8 cellular contexts compared by ENCODE assay signal in the genomic region with DNA sequence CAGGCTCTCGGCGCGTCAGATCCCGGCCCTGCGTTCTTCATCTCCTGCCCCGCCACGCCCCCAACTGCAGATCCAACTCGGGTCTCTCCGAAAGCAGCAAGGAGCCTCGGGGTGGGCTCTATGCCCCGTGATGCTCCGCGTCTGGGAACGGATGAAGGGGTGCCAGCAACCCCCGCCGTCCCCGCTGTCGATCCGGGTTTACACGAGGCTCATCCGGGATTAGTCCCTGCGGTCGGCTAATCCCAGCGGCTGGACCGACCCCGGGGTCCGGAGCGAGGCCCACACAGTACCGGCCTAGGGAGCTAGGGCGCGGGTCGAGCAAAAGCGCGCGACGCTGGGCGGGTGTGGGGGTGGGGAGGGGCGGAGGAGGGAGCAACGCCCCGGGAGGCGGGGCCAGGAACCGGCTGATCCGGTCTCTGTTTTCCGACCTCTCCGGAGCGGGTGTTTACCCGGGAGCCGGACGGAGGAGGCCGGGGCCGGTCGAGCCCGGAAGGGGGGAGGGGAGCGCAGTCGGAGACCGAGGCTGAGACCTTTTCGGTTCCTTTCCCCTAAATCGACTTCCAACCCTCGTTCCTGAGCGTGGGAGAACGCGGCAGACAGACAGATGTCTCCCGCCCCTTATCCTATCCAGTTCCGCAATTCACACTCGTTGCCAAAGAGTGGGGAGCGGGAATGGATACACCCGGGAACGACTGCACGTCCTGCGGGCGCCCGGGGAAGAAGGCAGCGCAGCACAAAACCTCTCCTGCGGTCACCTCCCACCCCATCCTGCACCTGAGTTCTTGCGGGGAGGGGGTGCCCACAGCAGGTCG. TPM values are rescaled to one million over a fixed set of nuclear protein-coding genes. Genes with fewer than 3 reads are reported as not detected.
DNase-seq lines count a peak whose midpoint lies in the region; ATAC-seq and TF ChIP-seq lines count a peak whose summit lies in the region.

No MANE protein-coding gene starts in this region.

- peak overlapping the region; percentile 96 to 99 for H3K27ac ChIP-seq in thoracic aorta

- no peaks in the 10 kb centered on the region for H3K36me3 Mint-ChIP-seq in activated naive CD4-positive, alpha-beta T cell treated with anti-CD3 and anti-CD28 coated beads, Interleukin-2, amount 50 U/mL, for 24 hours
- H3K36me3 Mint-ChIP-seq in glutamatergic neuron (ENCODE audit: unreplicated experiment) (no peaks in the 10 kb centered on the region), osteocyte (ENCODE audit: unreplicated experiment) (no peaks in the 10 kb centered on the region)

- H3K27me3 Mint-ChIP-seq in activated naive CD4-positive, alpha-beta T cell treated with anti-CD3 and anti-CD28 coated beads, Interleukin-2, amount 50 U/mL, for 24 hours: peaks cover 1% of the 10 kb centered on the region
- peaks cover 15% of the 10 kb centered on the region for H3K27me3 Mint-ChIP-seq in glutamatergic neuron (ENCODE audit: unreplicated experiment)
- no peaks in the 10 kb centered on the region for H3K27me3 Mint-ChIP-seq in osteocyte (ENCODE audit: unreplicated experiment)

- peaks cover 0 to 8% of the 10 kb centered on the region in 2 donors for H3K4me1 ChIP-seq in thoracic aorta (ENCODE audit: control insufficient read depth in 1 of 2, low read depth in 2 of 2)

- DNase-seq in DMS79 treated with DMSO at 0.1 percent for 48 hours (lab: John Stamatoyannopoulos, UW): peak; percentile 55
- peak; percentile 77 for DNase-seq in Kasumi-1 (lab: John Stamatoyannopoulos, UW)
- peak; percentile 88 for DNase-seq in SK-N-DZ (ENCODE audit: low spot score)
- peak; percentile 87 for DNase-seq in glutamatergic neuron
- DNase-seq in osteocyte (ENCODE audit: extremely low spot score, unreplicated experiment): peak; percentile 93
- peak; percentile 19 for DNase-seq in thoracic aorta (ENCODE audit: low spot score)

- H3K4me3 Mint-ChIP-seq in activated naive CD4-positive, alpha-beta T cell treated with anti-CD3 and anti-CD28 coated beads, Interleukin-2, amount 50 U/mL, for 24 hours: peak overlapping the region; percentile 85
- H3K4me3 Mint-ChIP-seq in glutamatergic neuron (ENCODE audit: unreplicated experiment): peak overlapping the region; percentile 85
- H3K4me3 Mint-ChIP-seq in osteocyte (ENCODE audit: unreplicated experiment): peak overlapping the region; percentile 81

- H3K4me3 ChIP-seq in thoracic aorta: peak overlapping the region; percentile 99

- H3K36me3 ChIP-seq in thoracic aorta: no peaks in the 10 kb centered on the region

- H3K27me3 ChIP-seq in thoracic aorta (replicated peaks; ENCODE audit: insufficient read depth): no peaks in the 10 kb centered on the region

- no peaks in the 10 kb centered on the region for H3K9me3 ChIP-seq in thoracic aorta

- ATAC-seq in GM21717 (IDR thresholded peaks at IDR 0.05; ENCODE audit: unreplicated experiment): peak; percentile 79
- ATAC-seq in thoracic aorta (ENCODE audit: insufficient number of reproducible peaks, low FRiP score, low read depth): peak; percentile 80

- peak overlapping the region; percentile 85 for H3K27ac Mint-ChIP-seq in activated naive CD4-positive, alpha-beta T cell treated with anti-CD3 and anti-CD28 coated beads, Interleukin-2, amount 50 U/mL, for 24 hours
- H3K27ac Mint-ChIP-seq in glutamatergic neuron (ENCODE audit: unreplicated experiment) (peak overlapping the region; percentile 88), osteocyte (ENCODE audit: unreplicated experiment) (peak overlapping the region; percentile 96)

- peaks cover 14% of the 10 kb centered on the region for H3K4me1 Mint-ChIP-seq in activated naive CD4-positive, alpha-beta T cell treated with anti-CD3 and anti-CD28 coated beads, Interleukin-2, amount 50 U/mL, for 24 hours
- H3K4me1 Mint-ChIP-seq in glutamatergic neuron (ENCODE audit: low read depth, unreplicated experiment): peaks cover 14% of the 10 kb centered on the region
- peaks cover 19% of the 10 kb centered on the region for H3K4me1 Mint-ChIP-seq in osteocyte (ENCODE audit: unreplicated experiment)

- H3K9me3 Mint-ChIP-seq in activated naive CD4-positive, alpha-beta T cell treated with anti-CD3 and anti-CD28 coated beads, Interleukin-2, amount 50 U/mL, for 24 hours: no peaks in the 10 kb centered on the region
- H3K9me3 Mint-ChIP-seq in glutamatergic neuron (ENCODE audit: unreplicated experiment) (peaks cover 2% of the 10 kb centered on the region), osteocyte (ENCODE audit: unreplicated experiment) (no peaks in the 10 kb centered on the region)

- TF ChIP-seq CTCF in glutamatergic neuron (IDR thresholded peaks at IDR 0.05; ENCODE audit: partially characterized antibody, unreplicated experiment) (no peak), osteocyte (IDR thresholded peaks at IDR 0.05) (no peak), thoracic aorta (IDR thresholded peaks at IDR 0.05) (no peak)

RNA-seq across cellular contexts. Expression of gene PCDH1, which starts 28.6 kb away (rescaled TPM):
- 10.7 and 11.9 TPM in 2 replicates for polyA plus RNA-seq in SK-N-DZ (2014; cell fraction: cytosol; rRNA removed)
- 9.0 and 10.1 TPM in 2 replicates for polyA plus RNA-seq in SK-N-DZ (2014; cell fraction: nucleus; rRNA removed)
- 7.9 TPM for total RNA-seq in glutamatergic neuron (ENCODE audit: unreplicated experiment)
- 6.3 and 7.3 TPM in 2 replicates for total RNA-seq in osteocyte
- total RNA-seq in thoracic aorta: 10 to 100 TPM; 24.6 to 43.4 TPM

Comparison
In these comparisons a context has a peak if more than half of its experiments do, and no peak if none do; other contexts are left out.
1. Peak in every context shown above with its lines: DNase-seq, ATAC-seq, H3K4me3 ChIP-seq and H3K27ac ChIP-seq.
2. DNase-seq: peak in every context shown above with its lines; median percentile 93 in osteocyte; 88 in SK-N-DZ; 87 in glutamatergic neuron; 77 in Kasumi-1; 55 in DMS79 treated with DMSO at 0.1 percent for 48 hours; 19 in thoracic aorta.